In genomic region chr10:94859086-94859485, GRCh38 we compare ENCODE assay signal across 26 cellular contexts.
"Had no signal": no experiment of that assay in that cellular context is flagged by ENCODE, and none has a peak within 500 bp of the region (broad histone marks: within the 10 kb centered on the region; RNA-seq: fewer than 3 reads in every experiment).

No MANE protein-coding gene starts in this region.

- H3K4me2 ChIP-seq: smooth muscle cell had no signal

- H3K4me1 Mint-ChIP-seq: immature natural killer cell; memory B cell; naive thymus-derived CD4-positive, alpha-beta T cell; stimulated activated memory B cell treated with anti-CD40 and anti-IgM and Interleukin-4, amounts not matched to agents 10 μg/mL and 1 μg/mL and 100 μg/mL, for 72 hours; stimulated activated naive CD8-positive, alpha-beta T cell treated with anti-CD3 and anti-CD28 coated beads, Interleukin-15, amount 100 ng/mL, for 72 hours had no signal

- H3K9me3 ChIP-seq: ovary, right atrium auricular region, right lobe of liver, uterus had no signal

- H3K27me3 ChIP-seq: ovary, right atrium auricular region, right lobe of liver, tibial nerve, uterus had no signal

- H3K27ac ChIP-seq: left ventricle myocardium inferior, ovary, right atrium auricular region, right lobe of liver, tibial nerve, uterus had no signal

- H3K4me1 ChIP-seq: left ventricle myocardium inferior, right atrium auricular region, right lobe of liver, tibial nerve, uterus had no signal

- H3K27ac Mint-ChIP-seq: immature natural killer cell; memory B cell; naive thymus-derived CD4-positive, alpha-beta T cell; natural killer cell treated with Interleukin-12 subunit alpha and Interleukin-12 subunit beta and Interleukin-15 and Interleukin-18, amount 100 ng/mL, for 72 hours; progenitor cell of endocrine pancreas; stimulated activated memory B cell treated with anti-CD40 and anti-IgM and Interleukin-4, amounts not matched to agents 10 μg/mL and 1 μg/mL and 100 μg/mL, for 72 hours; stimulated activated naive CD8-positive, alpha-beta T cell treated with anti-CD3 and anti-CD28 coated beads, Interleukin-15, amount 100 ng/mL, for 72 hours; type B pancreatic cell had no signal

- ATAC-seq: left colon; mucosa of descending colon; naive thymus-derived CD4-positive, alpha-beta T cell; natural killer cell treated with Interleukin-12 subunit alpha and Interleukin-12 subunit beta and Interleukin-15 and Interleukin-18, amount 100 ng/mL, for 72 hours; stimulated activated memory B cell treated with anti-CD40 and anti-IgM and Interleukin-4, amounts not matched to agents 10 μg/mL and 1 μg/mL and 100 μg/mL, for 72 hours; stimulated activated naive CD8-positive, alpha-beta T cell treated with anti-CD3 and anti-CD28 coated beads, Interleukin-15, amount 100 ng/mL, for 72 hours had no signal

- H3K27me3 Mint-ChIP-seq: naive thymus-derived CD4-positive, alpha-beta T cell; natural killer cell treated with Interleukin-12 subunit alpha and Interleukin-12 subunit beta and Interleukin-15 and Interleukin-18, amount 100 ng/mL, for 72 hours; progenitor cell of endocrine pancreas; stimulated activated naive CD8-positive, alpha-beta T cell treated with anti-CD3 and anti-CD28 coated beads, Interleukin-15, amount 100 ng/mL, for 72 hours had no signal

- H3K36me3 ChIP-seq: left ventricle myocardium inferior, ovary, right atrium auricular region, tibial nerve, uterus had no signal

- H3K36me3 Mint-ChIP-seq: immature natural killer cell; memory B cell; naive thymus-derived CD4-positive, alpha-beta T cell; natural killer cell treated with Interleukin-12 subunit alpha and Interleukin-12 subunit beta and Interleukin-15 and Interleukin-18, amount 100 ng/mL, for 72 hours; stimulated activated memory B cell treated with anti-CD40 and anti-IgM and Interleukin-4, amounts not matched to agents 10 μg/mL and 1 μg/mL and 100 μg/mL, for 72 hours; type B pancreatic cell had no signal

- H3K4me3 ChIP-seq: left ventricle myocardium inferior, lung, mucosa of descending colon, ovary, right atrium auricular region, right lobe of liver, smooth muscle cell, tibial nerve, uterus had no signal

- H3K4me3 Mint-ChIP-seq: immature natural killer cell; memory B cell; naive thymus-derived CD4-positive, alpha-beta T cell; natural killer cell treated with Interleukin-12 subunit alpha and Interleukin-12 subunit beta and Interleukin-15 and Interleukin-18, amount 100 ng/mL, for 72 hours; stimulated activated memory B cell treated with anti-CD40 and anti-IgM and Interleukin-4, amounts not matched to agents 10 μg/mL and 1 μg/mL and 100 μg/mL, for 72 hours; stimulated activated naive CD8-positive, alpha-beta T cell treated with anti-CD3 and anti-CD28 coated beads, Interleukin-15, amount 100 ng/mL, for 72 hours; type B pancreatic cell had no signal

- DNase-seq: immature natural killer cell; kidney; left colon; left ventricle myocardium inferior; midbrain; mucosa of descending colon; naive thymus-derived CD4-positive, alpha-beta T cell; ovary; stimulated activated CD4-positive, alpha-beta T cell treated with anti-CD3 and anti-CD28 coated beads, Interleukin-1b, Interleukin-23, amount 100 ng/mL, for 48 hours; stimulated activated CD4-positive, alpha-beta T cell treated with anti-CD3 and anti-CD28 coated beads, Interleukin-2, amount 100 ng/mL, for 48 hours; stimulated activated CD4-positive, alpha-beta T cell treated with anti-CD3 and anti-CD28 coated beads, Interleukin-4, amount 100 ng/mL, for 4 hours; stimulated activated CD8-positive, alpha-beta memory T cell treated with anti-CD3 and anti-CD28 coated beads, Interleukin-4, amount 100 ng/mL, for 48 hours; stimulated activated naive CD4-positive, alpha-beta T cell treated with Interleukin-2 at 50 U/mL for 16 hours; stimulated activated naive CD8-positive, alpha-beta T cell treated with anti-CD3 and anti-CD28 coated beads, Interleukin-15, amount 100 ng/mL, for 72 hours; substantia nigra; uterus had no signal
